Comparison of ENCODE assay signal across 9 cellular contexts in genomic region chr14:59631237-59631636, GRCh38. TPM values are rescaled to one million over a fixed set of nuclear protein-coding genes. Genes with fewer than 3 reads are reported as not detected.
DNase-seq lines count a peak whose midpoint lies in the region; ATAC-seq and TF ChIP-seq lines count a peak whose summit lies in the region.
"Had no signal": no experiment of that assay in that cellular context is flagged by ENCODE, and none has a peak within 500 bp of the region (broad histone marks: within the 10 kb centered on the region; RNA-seq: fewer than 3 reads in every experiment).

No MANE protein-coding gene starts in this region.

- H3K27me3 Mint-ChIP-seq in activated naive CD8-positive, alpha-beta T cell treated with anti-CD3 and anti-CD28 coated beads, Interleukin-2, amount 10 ng/mL, durations not matched to agents 7 days and 5 days, result peaks cover 45% of the 10 kb centered on the region
- peaks cover 75% of the 10 kb centered on the region for H3K27me3 Mint-ChIP-seq in activated naive CD8-positive, alpha-beta T cell treated with anti-CD3 and anti-CD28 coated beads for 36 hours
- peaks cover 75% of the 10 kb centered on the region for H3K27me3 Mint-ChIP-seq in type B pancreatic cell

- POLR2A ChIA-PET in activated naive CD8-positive, alpha-beta T cell treated with anti-CD3 and anti-CD28 coated beads, Interleukin-2, amount 10 ng/mL, durations not matched to agents 7 days and 5 days (lab: Charles Lee), result no interaction called here

- H3K4me1 Mint-ChIP-seq in activated naive CD8-positive, alpha-beta T cell treated with anti-CD3 and anti-CD28 coated beads, Interleukin-2, amount 10 ng/mL, durations not matched to agents 7 days and 5 days, result no peaks in the 10 kb centered on the region
- H3K4me1 Mint-ChIP-seq in activated naive CD8-positive, alpha-beta T cell treated with anti-CD3 and anti-CD28 coated beads for 36 hours, result peaks cover 2% of the 10 kb centered on the region
- no peaks in the 10 kb centered on the region for H3K4me1 Mint-ChIP-seq in type B pancreatic cell (ENCODE audit: unreplicated experiment)

- peak overlapping the region; percentile 22 for H3K4me3 Mint-ChIP-seq in activated naive CD8-positive, alpha-beta T cell treated with anti-CD3 and anti-CD28 coated beads, Interleukin-2, amount 10 ng/mL, durations not matched to agents 7 days and 5 days
- no peak overlapping the region for H3K4me3 Mint-ChIP-seq in activated naive CD8-positive, alpha-beta T cell treated with anti-CD3 and anti-CD28 coated beads for 36 hours
- H3K4me3 Mint-ChIP-seq in type B pancreatic cell, result peak overlapping the region; percentile 83

- H3K9me3 Mint-ChIP-seq in activated naive CD8-positive, alpha-beta T cell treated with anti-CD3 and anti-CD28 coated beads, Interleukin-2, amount 10 ng/mL, durations not matched to agents 7 days and 5 days, result no peaks in the 10 kb centered on the region
- no peaks in the 10 kb centered on the region for H3K9me3 Mint-ChIP-seq in activated naive CD8-positive, alpha-beta T cell treated with anti-CD3 and anti-CD28 coated beads for 36 hours
- peaks cover 9% of the 10 kb centered on the region for H3K9me3 Mint-ChIP-seq in type B pancreatic cell

- DNase-seq in activated naive CD8-positive, alpha-beta T cell treated with anti-CD3 and anti-CD28 coated beads, Interleukin-2, amount 10 ng/mL, durations not matched to agents 7 days and 5 days, result no peak
- no peak for DNase-seq in activated naive CD8-positive, alpha-beta T cell treated with anti-CD3 and anti-CD28 coated beads for 36 hours
- DNase-seq in NCI-H510A (lab: John Stamatoyannopoulos, UW) (peak; percentile 4), epithelial cell of proximal tubule (ENCODE audit: low read depth) (no peak), type B pancreatic cell (ENCODE audit: extremely low spot score, unreplicated experiment) (no peak), NCI-H1048 (lab: John Stamatoyannopoulos, UW) (no peak)
- DNase-seq: left ventricle myocardium superior had no signal

- H3K27ac Mint-ChIP-seq in activated naive CD8-positive, alpha-beta T cell treated with anti-CD3 and anti-CD28 coated beads, Interleukin-2, amount 10 ng/mL, durations not matched to agents 7 days and 5 days, result no peak overlapping the region
- no peak overlapping the region for H3K27ac Mint-ChIP-seq in activated naive CD8-positive, alpha-beta T cell treated with anti-CD3 and anti-CD28 coated beads for 36 hours
- H3K27ac Mint-ChIP-seq in type B pancreatic cell, result no peak overlapping the region

- H3K4me3 ChIP-seq in epithelial cell of proximal tubule (ENCODE audit: low read depth, low read length), result no peak overlapping the region

- H3K36me3 Mint-ChIP-seq in activated naive CD8-positive, alpha-beta T cell treated with anti-CD3 and anti-CD28 coated beads, Interleukin-2, amount 10 ng/mL, durations not matched to agents 7 days and 5 days, result no peaks in the 10 kb centered on the region
- H3K36me3 Mint-ChIP-seq in activated naive CD8-positive, alpha-beta T cell treated with anti-CD3 and anti-CD28 coated beads for 36 hours, result no peaks in the 10 kb centered on the region
- no peaks in the 10 kb centered on the region for H3K36me3 Mint-ChIP-seq in type B pancreatic cell

- ATAC-seq in activated naive CD8-positive, alpha-beta T cell treated with anti-CD3 and anti-CD28 coated beads, Interleukin-2, amount 10 ng/mL, durations not matched to agents 7 days and 5 days (ENCODE audit: low read depth), result no peak
- no peak for ATAC-seq in HG02642 (IDR thresholded peaks at IDR 0.05; ENCODE audit: poor library complexity, unreplicated experiment)
- ATAC-seq in HG02840 (IDR thresholded peaks at IDR 0.05; ENCODE audit: low FRiP score, unreplicated experiment), result no peak
- ATAC-seq: left ventricle myocardium superior had no signal

- TF ChIP-seq CTCF in epithelial cell of proximal tubule (conservative IDR thresholded peaks at IDR 0.05; ENCODE audit: low read depth, low read length) (peak; percentile 44), type B pancreatic cell (conservative IDR thresholded peaks at IDR 0.05) (peak; percentile 54)

RNA-seq across cellular contexts. Expression of gene CCDC175, which starts 54.6 kb away (rescaled TPM):
- not detected for total RNA-seq in activated naive CD8-positive, alpha-beta T cell treated with anti-CD3 and anti-CD28 coated beads, Interleukin-2, amount 10 ng/mL, durations not matched to agents 7 days and 5 days
- total RNA-seq in activated naive CD8-positive, alpha-beta T cell treated with anti-CD3 and anti-CD28 coated beads for 36 hours, result not detected
- total RNA-seq in epithelial cell of proximal tubule (not detected in 2 replicates), type B pancreatic cell (ENCODE audit: low replicate concordance) (0.39 TPM in 1 of 2 replicates, not detected in the other)
- total RNA-seq: left ventricle myocardium superior had no signal
